Comparison of ENCODE assay signal across 18 cellular contexts in the genomic region with DNA sequence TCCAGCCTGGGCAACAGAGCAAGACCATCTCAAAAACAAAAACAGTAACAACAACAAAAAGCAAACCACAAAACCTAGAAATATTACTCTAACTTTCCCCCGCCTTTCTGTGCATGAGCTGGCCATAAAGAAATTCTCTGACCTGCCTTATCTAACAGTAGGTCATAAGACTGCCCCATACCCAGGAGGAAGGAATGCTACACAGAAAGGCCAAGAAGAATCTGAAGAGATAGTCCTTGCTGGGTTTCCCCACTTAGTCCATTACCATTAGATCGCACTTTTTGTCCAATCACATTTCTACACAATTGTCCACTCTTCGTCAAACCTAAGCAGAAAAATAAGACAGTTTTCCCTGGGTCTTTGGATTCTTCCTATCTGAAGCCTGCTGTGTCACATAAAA. TPM values are rescaled to one million over a fixed set of nuclear protein-coding genes. Genes with fewer than 3 reads are reported as not detected.
DNase-seq lines count a peak whose midpoint lies in the region; ATAC-seq and TF ChIP-seq lines count a peak whose summit lies in the region.
"Had no signal": no experiment of that assay in that cellular context is flagged by ENCODE, and none has a peak within 500 bp of the region (broad histone marks: within the 10 kb centered on the region; RNA-seq: fewer than 3 reads in every experiment).

No MANE protein-coding gene starts in this region.

- H3K9ac ChIP-seq in BLaER1 treated with 17β-estradiol and CSF1 and Interleukin-3, amounts not matched to agents 10 nM and 100 nM = peak overlapping the region in 1 of 11 experiments; percentile 19; a peak in 1 of 22 replicates

- no peak for ATAC-seq in left lung
- no peak for ATAC-seq in GM19328 (IDR thresholded peaks at IDR 0.05; ENCODE audit: unreplicated experiment)
- no peak for ATAC-seq in GM21737 (IDR thresholded peaks at IDR 0.05; ENCODE audit: unreplicated experiment)
- ATAC-seq: left ventricle myocardium superior had no signal

- H3K4me3 Mint-ChIP-seq in activated CD4-positive, alpha-beta T cell treated with anti-CD3 and anti-CD28 coated beads, Interleukin-2, amount 10 ng/mL, durations not matched to agents 24 days and 14 days = no peak overlapping the region
- H3K4me3 Mint-ChIP-seq: endodermal cell had no signal

- peak overlapping the region; percentile 63 to 80 (median 72) for H3K4me2 ChIP-seq in BLaER1 treated with 17β-estradiol and CSF1 and Interleukin-3, amounts not matched to agents 10 nM and 100 nM

- peak overlapping the region in 10 of 11 experiments; percentile 31 to 66 (median 50); a peak in 17 of 22 replicates for H3K27ac ChIP-seq in BLaER1 treated with 17β-estradiol and CSF1 and Interleukin-3, amounts not matched to agents 10 nM and 100 nM
- H3K27ac ChIP-seq in left lung = peak overlapping the region; percentile 71 to 73
- H3K27ac ChIP-seq in skin epidermis = peak overlapping the region in 12 of 21 experiments; percentile 4 to 78 (median 44)

- peaks cover 0 to 8% (median 0%) of the 10 kb centered on the region in 11 experiments; a peak in 1 of 22 replicates for H4K20me1 ChIP-seq in BLaER1 treated with 17β-estradiol and CSF1 and Interleukin-3, amounts not matched to agents 10 nM and 100 nM

- no peaks in the 10 kb centered on the region for H3K27me3 ChIP-seq in BLaER1 treated with 17β-estradiol and CSF1 and Interleukin-3, amounts not matched to agents 10 nM and 100 nM
- no peaks in the 10 kb centered on the region for H3K27me3 ChIP-seq in left lung
- H3K27me3 ChIP-seq: ovary had no signal

- no peaks in the 10 kb centered on the region for H3K9me3 ChIP-seq in BLaER1 treated with 17β-estradiol and CSF1 and Interleukin-3, amounts not matched to agents 10 nM and 100 nM (replicated peaks in 1 of 11)
- no peaks in the 10 kb centered on the region for H3K9me3 ChIP-seq in left lung
- H3K9me3 ChIP-seq: ovary, thoracic aorta had no signal

- H3K4me1 Mint-ChIP-seq in activated CD4-positive, alpha-beta T cell treated with anti-CD3 and anti-CD28 coated beads, Interleukin-2, amount 10 ng/mL, durations not matched to agents 24 days and 14 days = peaks cover 7% of the 10 kb centered on the region
- H3K4me1 Mint-ChIP-seq: endodermal cell had no signal

- H3K9me3 Mint-ChIP-seq in activated CD4-positive, alpha-beta T cell treated with anti-CD3 and anti-CD28 coated beads, Interleukin-2, amount 10 ng/mL, durations not matched to agents 24 days and 14 days = no peaks in the 10 kb centered on the region
- H3K9me3 Mint-ChIP-seq: endodermal cell had no signal

- intact Hi-C loops in left lung (cut with DNase I) = no loop called here
- intact Hi-C loops in activated CD4-positive, alpha-beta T cell treated with anti-CD3 and anti-CD28 coated beads, Interleukin-2, amount 10 ng/mL, durations not matched to agents 24 days and 14 days (cut with micrococcal nuclease) = no loop called here

- H3K4me3 ChIP-seq in BLaER1 treated with 17β-estradiol and CSF1 and Interleukin-3, amounts not matched to agents 10 nM and 100 nM = no peak overlapping the region
- H3K4me3 ChIP-seq in left lung (no peak overlapping the region), skin epidermis (no peak overlapping the region)
- H3K4me3 ChIP-seq: ovary, thoracic aorta had no signal

- no peaks in the 10 kb centered on the region for H3K27me3 Mint-ChIP-seq in activated CD4-positive, alpha-beta T cell treated with anti-CD3 and anti-CD28 coated beads, Interleukin-2, amount 10 ng/mL, durations not matched to agents 24 days and 14 days

- H3K36me3 ChIP-seq in BLaER1 treated with 17β-estradiol and CSF1 and Interleukin-3, amounts not matched to agents 10 nM and 100 nM = peaks cover 31 to 48% (median 43%) of the 10 kb centered on the region in 11 experiments
- H3K36me3 ChIP-seq in left lung = peaks cover 0 to 35% of the 10 kb centered on the region in 2 donors
- H3K36me3 ChIP-seq: ovary had no signal

- TF ChIP-seq CTCF in left lung (IDR thresholded peaks at IDR 0.05) = no peak

- peaks cover 22% of the 10 kb centered on the region for H3K36me3 Mint-ChIP-seq in activated CD4-positive, alpha-beta T cell treated with anti-CD3 and anti-CD28 coated beads, Interleukin-2, amount 10 ng/mL, durations not matched to agents 24 days and 14 days (ENCODE audit: low read depth)

- no peak overlapping the region for H3K27ac Mint-ChIP-seq in activated CD4-positive, alpha-beta T cell treated with anti-CD3 and anti-CD28 coated beads, Interleukin-2, amount 10 ng/mL, durations not matched to agents 24 days and 14 days
- H3K27ac Mint-ChIP-seq: endodermal cell had no signal

- in situ Hi-C loops in SK-MEL-5 (cut with HindIII; ENCODE audit: low pct_unique_long_range_greater_than_20kb, low sequenced_read_pairs) = no loop called here

- peaks cover 33 to 58% (median 43%) of the 10 kb centered on the region in 10 experiments for H3K4me1 ChIP-seq in BLaER1 treated with 17β-estradiol and CSF1 and Interleukin-3, amounts not matched to agents 10 nM and 100 nM
- peaks cover 17 to 53% of the 10 kb centered on the region in 2 donors for H3K4me1 ChIP-seq in left lung

- DNase-seq in SK-MEL-5 (ENCODE audit: low read depth, low spot score) (peak; percentile 45), left lung (no peak), retina (no peak)
- no peak for DNase-seq in activated CD4-positive, alpha-beta T cell treated with anti-CD3 and anti-CD28 coated beads, Interleukin-2, amount 10 ng/mL, durations not matched to agents 24 days and 14 days
- DNase-seq: activated CD8-positive, alpha-beta memory T cell treated with anti-CD3 and anti-CD28 coated beads, Interleukin-2, amount 50 U/mL, for 48 hours; activated gamma-delta T cell; aorta; left ventricle myocardium superior; NCI-H1930; NCI-H510A; ovary; stimulated activated CD4-positive, alpha-beta T cell treated with anti-CD3 and anti-CD28 coated beads, Interleukin-4, amount 100 ng/mL, for 4 hours had no signal

RNA-seq across cellular contexts. Expression of gene CIAO2A, which starts 23.5 kb away (rescaled TPM):
- total RNA-seq in SK-MEL-5 (2014; rRNA removed; shearing (Covaris generic)) = 291 and 314 TPM in 2 replicates
- polyA plus RNA-seq in SK-MEL-5 (2015; cell fraction: cytosol; rRNA removed) = 197 and 253 TPM in 2 replicates
- polyA plus RNA-seq in SK-MEL-5 (2015; cell fraction: nucleus; rRNA removed) = 56.5 and 82.1 TPM in 2 replicates
- 10 to 100 TPM; 51.4 to 73.0 TPM for total RNA-seq in left lung
- total RNA-seq in activated CD4-positive, alpha-beta T cell treated with anti-CD3 and anti-CD28 coated beads, Interleukin-2, amount 10 ng/mL, durations not matched to agents 24 days and 14 days = 72.3 and 73.0 TPM in 2 replicates

RNA-seq across cellular contexts. Expression of gene DAPK2, which starts 23.8 kb away (rescaled TPM):
- 0.69 and 2.3 TPM in 2 replicates for total RNA-seq in SK-MEL-5 (2014; rRNA removed; shearing (Covaris generic))
- polyA plus RNA-seq in SK-MEL-5 (2015; cell fraction: cytosol; rRNA removed) = 0.47 and 2.1 TPM in 2 replicates
- polyA plus RNA-seq in SK-MEL-5 (2015; cell fraction: nucleus; rRNA removed) = 0.41 and 2.2 TPM in 2 replicates
- total RNA-seq in left lung = 10 to 100 TPM; 23.8 to 59.3 TPM
- 3.7 and 4.3 TPM in 2 replicates for total RNA-seq in activated CD4-positive, alpha-beta T cell treated with anti-CD3 and anti-CD28 coated beads, Interleukin-2, amount 10 ng/mL, durations not matched to agents 24 days and 14 days

RNA-seq across cellular contexts. Expression of gene SNX1, which starts 25.7 kb away (rescaled TPM):
- 75.5 and 94.4 TPM in 2 replicates for total RNA-seq in SK-MEL-5 (2014; rRNA removed; shearing (Covaris generic))
- polyA plus RNA-seq in SK-MEL-5 (2015; cell fraction: cytosol; rRNA removed) = 236 and 282 TPM in 2 replicates
- 256 and 261 TPM in 2 replicates for polyA plus RNA-seq in SK-MEL-5 (2015; cell fraction: nucleus; rRNA removed)
- total RNA-seq in left lung = 100 to 1,000 TPM; 150 to 160 TPM
- 117 and 129 TPM in 2 replicates for total RNA-seq in activated CD4-positive, alpha-beta T cell treated with anti-CD3 and anti-CD28 coated beads, Interleukin-2, amount 10 ng/mL, durations not matched to agents 24 days and 14 days
